Comparison of ENCODE assay signal across 23 cellular contexts in genomic region chr1:6924891-6925290, GRCh38.
"Had no signal": no experiment of that assay in that cellular context is flagged by ENCODE, and none has a peak within 500 bp of the region (broad histone marks: within the 10 kb centered on the region; RNA-seq: fewer than 3 reads in every experiment).

No MANE protein-coding gene starts in this region.

- H3K4me3 ChIP-seq: colonic mucosa, esophagus squamous epithelium, gastrocnemius medialis, right lobe of liver, upper lobe of right lung had no signal

- H3K79me2 ChIP-seq: parathyroid adenoma had no signal

- H3K4me1 ChIP-seq: colonic mucosa, parathyroid adenoma, right lobe of liver, upper lobe of right lung had no signal

- H3K27me3 ChIP-seq: colonic mucosa, gastrocnemius medialis, right lobe of liver, upper lobe of right lung had no signal

- H3K9me3 Mint-ChIP-seq: activated naive CD4-positive, alpha-beta T cell treated with anti-CD3 and anti-CD28 coated beads, Interleukin-2, amount 50 U/mL, for 72 hours; T-helper 2 cell treated with Interferon-gamma antibody and Interleukin-4, amounts not matched to agents 5 μg/mL and 100 μg/mL, for 36 hours had no signal

- H3K9me3 ChIP-seq: colonic mucosa, esophagus squamous epithelium, gastrocnemius medialis, right lobe of liver, upper lobe of right lung had no signal

- H2AFZ ChIP-seq: parathyroid adenoma had no signal

- H3K27ac ChIP-seq: colonic mucosa, gastrocnemius medialis, parathyroid adenoma, right lobe of liver, upper lobe of right lung, VCaP had no signal

- H3K4me1 Mint-ChIP-seq: stimulated activated naive B cell treated with anti-CD40 and anti-IgM and Interleukin-4, amounts not matched to agents 10 μg/mL and 1 μg/mL and 100 μg/mL, for 72 hours had no signal

- H3K27ac Mint-ChIP-seq: activated CD8-positive, alpha-beta T cell treated with anti-CD3 and anti-CD28 coated beads, Interleukin-2, amount 10 ng/mL, durations not matched to agents 7 days and 5 days; activated naive CD4-positive, alpha-beta T cell treated with anti-CD3 and anti-CD28 coated beads, Interleukin-2, amount 50 U/mL, for 72 hours; endodermal cell; nephron progenitor cell; stimulated activated naive B cell treated with anti-CD40 and anti-IgM and Interleukin-4, amounts not matched to agents 10 μg/mL and 1 μg/mL and 100 μg/mL, for 72 hours; T-helper 2 cell treated with Interferon-gamma antibody and Interleukin-4, amounts not matched to agents 5 μg/mL and 100 μg/mL, for 36 hours had no signal

- H3K36me3 Mint-ChIP-seq: activated naive CD4-positive, alpha-beta T cell treated with anti-CD3 and anti-CD28 coated beads, Interleukin-2, amount 50 U/mL, for 72 hours had no signal

- DNase-seq: activated CD4-positive, alpha-beta T cell treated with anti-CD3 and anti-CD28 coated beads for 1 hour; activated CD4-positive, alpha-beta T cell treated with anti-CD3 and anti-CD28 coated beads, Interleukin-2, amount 50 U/mL, for 1 hour; activated CD8-positive, alpha-beta T cell treated with anti-CD3 and anti-CD28 coated beads, Interleukin-2, amount 10 ng/mL, durations not matched to agents 7 days and 5 days; activated gamma-delta T cell treated with Interleukin-2 at 50 U/mL for 16 hours; central memory CD4-positive, alpha-beta T cell; colonic mucosa; endodermal cell; esophagus squamous epithelium; gastrocnemius medialis; hippocampal formation; kidney glomerular epithelial cell; left ventricle myocardium superior; mammary epithelial cell; nephron progenitor cell; right lobe of liver; stimulated activated CD4-positive, alpha-beta T cell treated with anti-CD3 and anti-CD28 coated beads, Interleukin-2, amount 100 ng/mL, for 48 hours; stimulated activated CD8-positive, alpha-beta memory T cell treated with anti-CD3 and anti-CD28 coated beads, Interleukin-4, amount 100 ng/mL, for 48 hours; stimulated activated naive B cell treated with anti-CD40 and anti-IgM and Interleukin-4, amounts not matched to agents 10 μg/mL and 1 μg/mL and 100 μg/mL, for 72 hours; upper lobe of right lung had no signal

- H3K9ac ChIP-seq: parathyroid adenoma had no signal

- H3K36me3 ChIP-seq: colonic mucosa, esophagus squamous epithelium, gastrocnemius medialis, right lobe of liver, upper lobe of right lung had no signal

- H3K4me3 Mint-ChIP-seq: activated CD8-positive, alpha-beta T cell treated with anti-CD3 and anti-CD28 coated beads, Interleukin-2, amount 10 ng/mL, durations not matched to agents 7 days and 5 days; endodermal cell; nephron progenitor cell; stimulated activated naive B cell treated with anti-CD40 and anti-IgM and Interleukin-4, amounts not matched to agents 10 μg/mL and 1 μg/mL and 100 μg/mL, for 72 hours; T-helper 2 cell treated with Interferon-gamma antibody and Interleukin-4, amounts not matched to agents 5 μg/mL and 100 μg/mL, for 36 hours had no signal
